Comparison of ENCODE assay signal across 23 cellular contexts in the genomic region with DNA sequence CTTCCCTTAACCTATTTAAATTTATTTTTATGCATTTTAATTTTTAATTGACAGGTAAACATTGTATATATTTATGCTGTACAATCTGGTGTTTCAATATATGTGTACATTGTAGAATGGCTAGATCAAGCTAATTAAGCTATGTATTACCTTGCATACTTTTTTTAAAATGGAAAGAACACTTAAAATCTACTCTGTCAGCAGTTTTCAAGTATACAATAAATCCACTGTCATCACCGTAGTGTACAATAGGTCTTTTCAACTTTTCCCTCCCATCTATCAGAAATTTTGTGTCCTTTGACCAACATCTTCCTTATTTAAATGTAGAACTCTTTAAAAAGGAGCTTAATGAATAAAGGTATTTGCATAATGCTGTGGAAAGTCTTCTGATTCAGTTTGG. TPM values are rescaled to one million over a fixed set of nuclear protein-coding genes. Genes with fewer than 3 reads are reported as not detected.
DNase-seq lines count a peak whose midpoint lies in the region; ATAC-seq, FAIRE-seq and TF ChIP-seq lines count a peak whose summit lies in the region.
"Had no signal": no experiment of that assay in that cellular context is flagged by ENCODE, and none has a peak within 500 bp of the region (broad histone marks: within the 10 kb centered on the region; RNA-seq: fewer than 3 reads in every experiment).

No MANE protein-coding gene starts in this region.

- H3K4ac ChIP-seq in H1 (replicated peaks; ENCODE audit: insufficient read length, low read depth, low read length) (no peak overlapping the region), trophoblast cell (ENCODE audit: low read depth, low read length) (no peak overlapping the region)

- intact Hi-C loops in HepG2 (cut with micrococcal nuclease; ENCODE audit: unreplicated experiment) (no loop called here), right lobe of liver (cut with DNase I) (no loop called here), GM12878 (cut with micrococcal nuclease; ENCODE audit: unreplicated experiment) (no loop called here)

- in situ Hi-C loops in HepG2 (cut with HindIII; ENCODE audit: extremely low pct_ligation_motif_present, low pct_unique_long_range_greater_than_20kb), result no loop called here
- in situ Hi-C loops in GM12878 (cut with MboI), result no loop called here

- H2BK12ac ChIP-seq in H1 (ENCODE audit: low read depth, low read length), result no peak overlapping the region
- no peak overlapping the region for H2BK12ac ChIP-seq in trophoblast cell (ENCODE audit: low read length)

- H2AFZ ChIP-seq in HepG2 (ENCODE audit: low read length) (no peak overlapping the region), GM12878 (ENCODE audit: control insufficient read depth, low read depth, low read length) (no peak overlapping the region), H1 (ENCODE audit: low read length) (no peak overlapping the region), trophoblast cell (ENCODE audit: insufficient read depth, low read length, poor library complexity) (no peak overlapping the region)

- H3K4me2 ChIP-seq in HepG2 (ENCODE audit: low read depth, low read length) (no peak overlapping the region), GM12878 (ENCODE audit: control insufficient read depth, insufficient read depth) (no peak overlapping the region), H1 (ENCODE audit: insufficient read depth in 1 of 2, low read depth in 2 of 2, low read length in 2 of 2) (no peak overlapping the region), trophoblast cell (ENCODE audit: low read length) (no peak overlapping the region)
- H3K4me2 ChIP-seq: BLaER1 had no signal

- H3K27me3 ChIP-seq in HepG2 (ENCODE audit: control insufficient read depth in 1 of 2, insufficient read depth in 2 of 2, low read length in 2 of 2) (no peaks in the 10 kb centered on the region), right lobe of liver (no peaks in the 10 kb centered on the region), GM12878 (replicated peaks in 1 of 2; ENCODE audit: control insufficient read depth in 2 of 2, insufficient read depth in 2 of 2, low read length in 1 of 2) (no peaks in the 10 kb centered on the region), H1 (replicated peaks in 1 of 4; ENCODE audit: control insufficient read depth in 3 of 4, extremely low read depth in 1 of 4, insufficient read depth in 3 of 4, low read length in 3 of 4) (no peaks in the 10 kb centered on the region), trophoblast cell (ENCODE audit: insufficient read depth, low read length) (no peaks in the 10 kb centered on the region)
- H3K27me3 ChIP-seq: BE2C, BLaER1 had no signal

- WGBS in HepG2 (ENCODE audit: low lambda C conversion rate), result 19% methylated on average over 1 of the region's 1 CpG
- 53% methylated on average over 1 of the region's 1 CpG for WGBS in right lobe of liver (ENCODE audit: insufficient coverage, low coverage, low lambda C conversion rate, missing lambda C conversion rate)
- WGBS in GM12878 (ENCODE audit: insufficient coverage, insufficient replicate concordance, low lambda C conversion rate, missing lambda C conversion rate), result 0% methylated on average over 1 of the region's 1 CpG
- WGBS in H1 (ENCODE audit: extremely low coverage in 1 of 2, insufficient coverage in 1 of 2, insufficient read length in 1 of 2, insufficient replicate concordance in 2 of 2, low coverage in 1 of 2, low lambda C conversion rate in 2 of 2, missing lambda C conversion rate in 1 of 2), 2 experiments, result 91% methylated on average over 1 of the region's 1 CpG; no CpG with 5 or more reads in 1 of the 2 experiments
- WGBS in trophoblast cell (ENCODE audit: extremely low coverage, insufficient coverage, insufficient read length), result no CpG with 5 or more reads among the region's 1 CpG

- POLR2A ChIA-PET in HepG2 (lab: Yijun Ruan, JAX), result no interaction called here
- POLR2A ChIA-PET in GM12878 (lab: Charles Lee), result no interaction called here
- POLR2A ChIA-PET in H1 (lab: Charles Lee; ENCODE audit: partially characterized antibody), result no interaction called here

- H3K14ac ChIP-seq in H1 (ENCODE audit: insufficient read length) (no peak overlapping the region), trophoblast cell (ENCODE audit: low read length) (no peak overlapping the region)

- no peak overlapping the region for H4K5ac ChIP-seq in H1 (ENCODE audit: insufficient read length, low read depth, low read length)

- H2BK15ac ChIP-seq in H1 (ENCODE audit: low read length), result no peak overlapping the region

- BruUV-seq in HepG2 (replicated peaks; lab: Mats Ljungman, UMichigan) (no TSS peak), GM12878 (replicated peaks; lab: Mats Ljungman, UMichigan) (no TSS peak)

- H3K56ac ChIP-seq in H1 (replicated peaks; ENCODE audit: insufficient read length, low read depth, low read length), result no peak overlapping the region

- TF ChIP-seq EP300 in HepG2 (IDR thresholded peaks at IDR 0.05; ENCODE audit: low read depth in 2 of 2, low read length in 2 of 2), result no peak
- TF ChIP-seq EP300 in HepG2 (CRISPR knock-in tag; IDR thresholded peaks at IDR 0.05; ENCODE audit: borderline replicate concordance), result no peak
- no peak for TF ChIP-seq EP300 in GM12878 (IDR thresholded peaks at IDR 0.05; ENCODE audit: borderline replicate concordance in 1 of 2, control insufficient read depth in 1 of 2, low read depth in 2 of 2, low read length in 2 of 2)
- no peak for TF ChIP-seq EP300 in H1 (IDR thresholded peaks at IDR 0.05; ENCODE audit: borderline replicate concordance in 1 of 2, low read depth in 2 of 2, low read length in 2 of 2)

- no peak overlapping the region for H4K12ac ChIP-seq in trophoblast cell (ENCODE audit: low read depth, low read length)

- H4K91ac ChIP-seq in H1 (replicated peaks; ENCODE audit: insufficient read length, low read length) (no peak overlapping the region), trophoblast cell (ENCODE audit: low read depth, low read length) (no peak overlapping the region)

- SMC1A ChIA-PET in GM12878 (lab: Charles Lee; ENCODE audit: uncharacterized antibody, unreplicated experiment), result no interaction called here

- H3K79me1 ChIP-seq in H1 (ENCODE audit: low read depth, low read length) (no peaks in the 10 kb centered on the region), trophoblast cell (ENCODE audit: low read length) (no peaks in the 10 kb centered on the region)

- RAD21 ChIA-PET in GM12878 (lab: Charles Lee; ENCODE audit: unreplicated experiment), result no interaction called here

- H3K23ac ChIP-seq in H1 (ENCODE audit: insufficient read length), result no peak overlapping the region
- H3K23ac ChIP-seq in trophoblast cell (ENCODE audit: low read length), result no peak overlapping the region

- H2BK120ac ChIP-seq in H1 (replicated peaks; ENCODE audit: low read depth, low read length), result no peak overlapping the region
- no peak overlapping the region for H2BK120ac ChIP-seq in trophoblast cell (ENCODE audit: insufficient read depth, low read length, poor library complexity)

- ATAC-seq in HepG2 (no peak), right lobe of liver (no peak), GM12878 (no peak)

- FAIRE-seq in HepG2 (lab: Jason Lieb, UNC) (no peak), GM12878 (lab: Jason Lieb, UNC) (peak; percentile 31), H1 (lab: Jason Lieb, UNC) (no peak)
- FAIRE-seq: GM12891 had no signal

- CTCF ChIA-PET in HepG2 (lab: Yijun Ruan, JAX; ENCODE audit: low intra/inter-chr PET ratio, low total read pairs), result no interaction called here
- CTCF ChIA-PET in GM12878 (lab: Yijun Ruan, JAX), result interaction anchor here (1.0 kb wide), 1 partner anchor 19 kb away, joined by 3 read pairs; no protein-coding TSS in a partner anchor
- CTCF ChIA-PET in H1 (lab: Charles Lee; ENCODE audit: partially characterized antibody), result interaction anchor here (1.4 to 3.7 kb wide), 2 partner anchors 11 to 120 kb away, joined by 3 to 17 read pairs; no protein-coding TSS in a partner anchor

- H3K9me3 ChIP-seq in HepG2 (ENCODE audit: low read length) (no peaks in the 10 kb centered on the region), right lobe of liver (no peaks in the 10 kb centered on the region), GM12878 (replicated peaks; ENCODE audit: control insufficient read depth, insufficient read depth, low read length) (no peaks in the 10 kb centered on the region), H1 (ENCODE audit: insufficient read depth in 2 of 2, low read depth in 1 of 2, low read length in 1 of 2) (no peaks in the 10 kb centered on the region), trophoblast cell (ENCODE audit: insufficient read depth, low read depth, low read length) (no peaks in the 10 kb centered on the region)
- H3K9me3 ChIP-seq: BE2C, BLaER1 had no signal

- H3K23me2 ChIP-seq in H1 (ENCODE audit: low read depth, low read length), result no peaks in the 10 kb centered on the region

- H3K36me3 ChIP-seq in HepG2 (replicated peaks in 1 of 2; ENCODE audit: control insufficient read depth in 1 of 2, insufficient read depth in 2 of 2, low read length in 2 of 2) (no peaks in the 10 kb centered on the region), right lobe of liver (no peaks in the 10 kb centered on the region), GM12878 (ENCODE audit: control insufficient read depth in 2 of 2, insufficient read depth in 2 of 2, low read length in 1 of 2) (no peaks in the 10 kb centered on the region), H1 (ENCODE audit: control insufficient read depth in 2 of 4, insufficient read depth in 4 of 4, low read length in 3 of 4) (no peaks in the 10 kb centered on the region), trophoblast cell (ENCODE audit: control insufficient read depth in 1 of 2, insufficient read depth in 2 of 2, low read length in 2 of 2) (no peaks in the 10 kb centered on the region)
- H3K36me3 ChIP-seq: BE2C, BLaER1 had no signal

- H3K9ac ChIP-seq in HepG2 (ENCODE audit: insufficient read depth, low read depth, low read length) (no peak overlapping the region), GM12878 (ENCODE audit: control insufficient read depth, insufficient read depth, low read length) (no peak overlapping the region), H1 (replicated peaks in 1 of 4; ENCODE audit: extremely low read depth in 1 of 4, low read depth in 3 of 4, low read length in 3 of 4) (no peak overlapping the region), trophoblast cell (ENCODE audit: low read length) (no peak overlapping the region)
- H3K9ac ChIP-seq: BLaER1 had no signal

- no peak overlapping the region for H3K27ac ChIP-seq in HepG2 (ENCODE audit: extremely low read length, insufficient read depth, low read length)
- no peak overlapping the region for H3K27ac ChIP-seq in right lobe of liver
- no peak overlapping the region for H3K27ac ChIP-seq in GM12878 (ENCODE audit: control insufficient read depth, insufficient read depth)
- H3K27ac ChIP-seq in H1 (ENCODE audit: low read depth, low read length), result no peak overlapping the region
- H3K27ac ChIP-seq in trophoblast cell (ENCODE audit: low read depth, low read length), result no peak overlapping the region
- H3K27ac ChIP-seq: 22Rv1, BLaER1 had no signal

- no peak overlapping the region for H4K8ac ChIP-seq in H1 (ENCODE audit: extremely low read depth, insufficient read depth, low read length)
- H4K8ac ChIP-seq in trophoblast cell (ENCODE audit: low read depth, low read length), result no peak overlapping the region

- H3K18ac ChIP-seq in H1 (ENCODE audit: extremely low read depth, low read length), result no peak overlapping the region
- no peak overlapping the region for H3K18ac ChIP-seq in trophoblast cell (ENCODE audit: low read length)

- no peaks in the 10 kb centered on the region for H4K20me1 ChIP-seq in HepG2 (ENCODE audit: insufficient read depth, low read length)
- H4K20me1 ChIP-seq in GM12878 (ENCODE audit: control insufficient read depth, insufficient read depth), result no peaks in the 10 kb centered on the region
- no peaks in the 10 kb centered on the region for H4K20me1 ChIP-seq in H1 (replicated peaks in 1 of 2; ENCODE audit: control insufficient read depth in 1 of 2, insufficient read depth in 2 of 2, low read length in 2 of 2)
- H4K20me1 ChIP-seq: BLaER1 had no signal

- H2BK20ac ChIP-seq in H1 (ENCODE audit: low read length), result no peak overlapping the region

- no peaks in the 10 kb centered on the region for H3K79me2 ChIP-seq in HepG2 (ENCODE audit: insufficient read depth, low read length)
- H3K79me2 ChIP-seq in GM12878 (ENCODE audit: control insufficient read depth, insufficient read depth, low read length), result no peaks in the 10 kb centered on the region
- H3K79me2 ChIP-seq in H1 (ENCODE audit: control insufficient read depth in 1 of 2, insufficient read depth in 2 of 2, low read length in 2 of 2), result no peaks in the 10 kb centered on the region
- H3K79me2 ChIP-seq in trophoblast cell (ENCODE audit: control insufficient read depth, insufficient read depth, low read length, poor library complexity), result no peaks in the 10 kb centered on the region

- TF ChIP-seq RAD21 in HepG2 (CRISPR knock-in tag; IDR thresholded peaks at IDR 0.05) (no peak), GM12878 (IDR thresholded peaks at IDR 0.05; ENCODE audit: insufficient read depth, low read depth, low read length) (no peak), H1 (IDR thresholded peaks at IDR 0.05 in 1 of 2, conservative IDR thresholded peaks at IDR 0.05 in 1 of 2; ENCODE audit: low read depth in 2 of 2, low read length in 2 of 2) (no peak)

- no peak overlapping the region for H2AK5ac ChIP-seq in H1 (ENCODE audit: low read depth, low read length)
- H2AK5ac ChIP-seq in trophoblast cell (ENCODE audit: low read length), result no peak overlapping the region

- TF ChIP-seq POLR2A in HepG2 (IDR thresholded peaks at IDR 0.05; ENCODE audit: insufficient read depth in 1 of 2, low read depth in 2 of 2, low read length in 2 of 2), result no peak
- no peak for TF ChIP-seq POLR2A in right lobe of liver (IDR thresholded peaks at IDR 0.05)
- no peak for TF ChIP-seq POLR2A in GM12878 (IDR thresholded peaks at IDR 0.05; ENCODE audit: low read depth, low read length)
- no peak for TF ChIP-seq POLR2A in H1 (IDR thresholded peaks at IDR 0.05; ENCODE audit: control extremely low read depth in 1 of 2, low read depth in 2 of 2, low read length in 2 of 2)

- TF ChIP-seq CTCF in HepG2 (CRISPR knock-in tag; IDR thresholded peaks at IDR 0.05), result no peak
- TF ChIP-seq CTCF in right lobe of liver (IDR thresholded peaks at IDR 0.05), result no peak
- no peak for TF ChIP-seq CTCF in GM12878 (IDR thresholded peaks at IDR 0.05 in 2 of 3, conservative IDR thresholded peaks at IDR 0.05 in 1 of 3; ENCODE audit: control insufficient read depth in 2 of 3, extremely low read depth in 1 of 3, insufficient read depth in 1 of 3, low read depth in 3 of 3, low read length in 3 of 3)
- TF ChIP-seq CTCF in H1 (IDR thresholded peaks at IDR 0.05; ENCODE audit: control extremely low read depth in 1 of 3, insufficient read depth in 1 of 3, low read depth in 1 of 3, low read length in 3 of 3), result no peak

- no peaks in the 10 kb centered on the region for H3K4me1 ChIP-seq in HepG2 (ENCODE audit: insufficient read depth, low read length)
- no peaks in the 10 kb centered on the region for H3K4me1 ChIP-seq in right lobe of liver
- no peaks in the 10 kb centered on the region for H3K4me1 ChIP-seq in GM12878 (ENCODE audit: control insufficient read depth, insufficient read depth, low read length)
- H3K4me1 ChIP-seq in H1 (replicated peaks in 1 of 4; ENCODE audit: control insufficient read depth in 3 of 4, insufficient read depth in 4 of 4, low read length in 3 of 4), result peaks cover 0 to 2% (median 0%) of the 10 kb centered on the region in 4 experiments; a peak in 2 of 7 replicates
- H3K4me1 ChIP-seq in trophoblast cell (ENCODE audit: control insufficient read depth in 1 of 2, insufficient read depth in 2 of 2, low read length in 2 of 2), result no peaks in the 10 kb centered on the region
- H3K4me1 ChIP-seq: BE2C, BLaER1 had no signal

- H3K4me3 ChIP-seq in HepG2 (replicated peaks in 1 of 3; ENCODE audit: insufficient read depth in 1 of 3, low read depth in 2 of 3, low read length in 3 of 3) (no peak overlapping the region), right lobe of liver (no peak overlapping the region), GM12878 (no peak overlapping the region), H1 (ENCODE audit: extremely low read depth in 1 of 4, insufficient read depth in 2 of 4, low read depth in 3 of 4, low read length in 4 of 4) (no peak overlapping the region), trophoblast cell (ENCODE audit: low read depth, low read length) (no peak overlapping the region)
- H3K4me3 ChIP-seq: BLaER1 had no signal

- H2BK5ac ChIP-seq in H1 (ENCODE audit: low read depth, low read length), result no peak overlapping the region
- H2BK5ac ChIP-seq in trophoblast cell (ENCODE audit: low read depth, low read length, poor library complexity), result no peak overlapping the region

- DNase-seq in HepG2 (ENCODE audit: low spot score) (no peak), right lobe of liver (no peak), GM12878 (ENCODE audit: low read depth, low spot score) (no peak), H1 (ENCODE audit: low read depth in 1 of 2, low spot score in 2 of 2) (no peak), trophoblast cell (no peak), occipital lobe (lab: John Stamatoyannopoulos, UW) (no peak)
- DNase-seq: ACHN; BE2C; C1 segment of cervical spinal cord; CD4-positive, alpha-beta memory T cell; CD4-positive, CD25-positive, alpha-beta regulatory T cell; CD8-positive, alpha-beta memory T cell; COR-L47; DMS 273 treated with DMSO at 0.1 percent for 48 hours; DMS153; DMS53; DMS79; DND-41; EL; GDM1 had no signal

RNA-seq across cellular contexts. Expression of gene RPS12, which starts 27.6 kb away (rescaled TPM):
- total RNA-seq in HepG2 (2016; rRNA removed; fragmentation: Illumina TruSeq; extraction: Trizol), result 3,224 and 3,551 TPM in 2 replicates
- total RNA-seq in HepG2 (2016; cell fraction: cytosol; rRNA removed; fragmentation: Illumina TruSeq; extraction: Trizol; ENCODE audit: low read depth), result 10,695 and 12,100 TPM in 2 replicates
- 3,292 and 3,559 TPM in 2 replicates for total RNA-seq in HepG2 (2016; cell fraction: insoluble cytoplasmic fraction; rRNA removed; fragmentation: Illumina TruSeq; extraction: Trizol)
- 12,582 and 12,681 TPM in 2 replicates for total RNA-seq in HepG2 (2016; cell fraction: membrane; rRNA removed; fragmentation: Illumina TruSeq; extraction: Trizol)
- 1,009 and 1,091 TPM in 2 replicates for total RNA-seq in HepG2 (2016; cell fraction: nucleus; rRNA removed; fragmentation: Illumina TruSeq; extraction: Trizol)
- 6,343 and 7,346 TPM in 2 replicates for polyA plus RNA-seq in HepG2 (2011; rRNA removed)
- polyA plus RNA-seq in HepG2 (2011; cell fraction: cytosol; rRNA removed), result 10,754 and 13,161 TPM in 2 replicates
- polyA plus RNA-seq in HepG2 (2011; cell fraction: nucleus; rRNA removed), result 1,380 and 1,587 TPM in 2 replicates
- polyA plus RNA-seq in HepG2 (2012), result 4,280 and 4,651 TPM in 2 replicates
- 13,237 and 13,731 TPM in 2 replicates for polyA plus RNA-seq in HepG2 (2016; cell fraction: cytosol; fragmentation: Illumina TruSeq; extraction: Trizol; ENCODE audit: low read depth)
- 3,395 and 3,576 TPM in 2 replicates for polyA plus RNA-seq in HepG2 (2016; cell fraction: insoluble cytoplasmic fraction; fragmentation: Illumina TruSeq; extraction: Trizol; ENCODE audit: low read depth)
- polyA plus RNA-seq in HepG2 (2016; cell fraction: membrane; fragmentation: Illumina TruSeq; extraction: Trizol; ENCODE audit: low read depth), result 11,484 and 12,144 TPM in 2 replicates
- 1,833 and 2,013 TPM in 2 replicates for polyA plus RNA-seq in HepG2 (2016; cell fraction: nucleus; fragmentation: Illumina TruSeq; extraction: Trizol; ENCODE audit: insufficient read depth, low read depth)
- 2,109 and 3,494 TPM in 2 replicates for polyA minus RNA-seq in HepG2 (2011; rRNA and poly(A)+ RNA removed; ENCODE audit: low replicate concordance)
- 1,100 and 1,176 TPM in 2 replicates for polyA minus RNA-seq in HepG2 (2011; cell fraction: cytosol; rRNA and poly(A)+ RNA removed)
- polyA minus RNA-seq in HepG2 (2011; cell fraction: nucleus; rRNA and poly(A)+ RNA removed), result 507 and 550 TPM in 2 replicates
- 100 to 1,000 TPM; 345 to 448 (median 375) TPM for total RNA-seq in right lobe of liver
- total RNA-seq in GM12878 (2013; cell fraction: nucleolus; rRNA removed), result 143 and 167 TPM in 2 replicates
- total RNA-seq in GM12878 (2014; rRNA removed), result 2,747 and 2,993 TPM in 2 replicates
- total RNA-seq in GM12878 (2014; rRNA removed; fragmentation: Illumina TruSeq; extraction: Trizol), result 2,703 and 2,713 TPM in 2 replicates
- total RNA-seq in GM12878 (2021), result 1,613 and 1,701 TPM in 2 replicates
- 9,977 TPM for polyA plus RNA-seq in GM12878 (2011; ENCODE audit: low read depth)
- 2,437 and 2,746 TPM in 2 replicates for polyA plus RNA-seq in GM12878 (2011; rRNA removed)
- 4,228 and 4,382 TPM in 2 replicates for polyA plus RNA-seq in GM12878 (2011; cell fraction: cytosol; rRNA removed)
- polyA plus RNA-seq in GM12878 (2011; cell fraction: nucleus; rRNA removed), result 858 and 889 TPM in 2 replicates
- 5,102 and 5,170 TPM in 2 replicates for polyA plus RNA-seq in GM12878 (2012)
- polyA plus RNA-seq in GM12878 (2014; fragmentation: Illumina TruSeq; extraction: Trizol), result 1,209 and 1,555 TPM in 2 replicates
- 1,000 to 10,000 TPM; 2,955 to 3,077 TPM for polyA plus RNA-seq in GM12878 (2014; fragmentation: Nextera tagmentation; extraction: Ambion mirVana)
- polyA plus RNA-seq in GM12878 (2014; rRNA removed), result 3,381 and 3,739 TPM in 2 replicates
- 1,000 to 10,000 TPM; 1,013 to 1,054 TPM for polyA plus RNA-seq in GM12878 (2016; fragmentation: Nextera tagmentation; extraction: Ambion mirVana)
- polyA minus RNA-seq in GM12878 (2011; rRNA and poly(A)+ RNA removed), result 2,493 and 2,865 TPM in 2 replicates
- polyA minus RNA-seq in GM12878 (2011; cell fraction: cytosol; rRNA and poly(A)+ RNA removed), result 513 and 522 TPM in 2 replicates
- polyA minus RNA-seq in GM12878 (2011; cell fraction: nucleus; rRNA and poly(A)+ RNA removed), result 216 and 336 TPM in 2 replicates
- total RNA-seq in H1 (2021; fragmentation: NEBNext Ultra II Directional; extraction: Animal tissue kit (Norgen Biotek cat#: 25700)), result 1,733 and 1,771 TPM in 2 replicates
- 7,878 and 9,013 TPM in 2 replicates for polyA plus RNA-seq in H1 (2011; rRNA removed)
- polyA plus RNA-seq in H1 (2011; cell fraction: cytosol; rRNA removed), result 8,410 TPM
- polyA plus RNA-seq in H1 (2011; cell fraction: nucleus; rRNA removed), result 2,768 TPM
- 3,427 to 4,994 TPM (median 4,597 TPM) in 4 replicates for polyA plus RNA-seq in H1 (2012, experiment 1 of 2)
- polyA plus RNA-seq in H1 (2012, experiment 2 of 2), result 3,691 TPM
- polyA plus RNA-seq in H1 (2013, experiment 1 of 2), result 3,007 TPM
- 3,236 TPM for polyA plus RNA-seq in H1 (2013, experiment 2 of 2)
- 2,795 and 3,266 TPM in 2 replicates for polyA minus RNA-seq in H1 (2011; rRNA and poly(A)+ RNA removed)
- polyA minus RNA-seq in H1 (2011; cell fraction: cytosol; rRNA and poly(A)+ RNA removed), result 1,027 TPM
- polyA minus RNA-seq in H1 (2011; cell fraction: nucleus; rRNA and poly(A)+ RNA removed), result 998 TPM
- polyA plus RNA-seq in trophoblast cell (2013), result 1,953 and 2,069 TPM in 2 replicates
- 772 TPM for total RNA-seq in occipital lobe

RNA-seq across cellular contexts. Expression of gene SLC18B1, which starts 43.5 kb away (rescaled TPM):
- total RNA-seq in HepG2 (2016; rRNA removed; fragmentation: Illumina TruSeq; extraction: Trizol) (9.1 and 13.8 TPM in 2 replicates), right lobe of liver (1 to 10 TPM; 2.9 to 6.1 (median 4.2) TPM), GM12878 (2014; rRNA removed) (7.2 and 11.4 TPM in 2 replicates), GM12878 (2014; rRNA removed; fragmentation: Illumina TruSeq; extraction: Trizol) (8.4 and 8.5 TPM in 2 replicates), GM12878 (2021) (7.0 and 7.8 TPM in 2 replicates), occipital lobe (16.4 TPM)
- 2.6 and 3.7 TPM in 2 replicates for total RNA-seq in HepG2 (2016; cell fraction: cytosol; rRNA removed; fragmentation: Illumina TruSeq; extraction: Trizol; ENCODE audit: low read depth)
- total RNA-seq in HepG2 (2016; cell fraction: insoluble cytoplasmic fraction; rRNA removed; fragmentation: Illumina TruSeq; extraction: Trizol), result 9.3 and 14.3 TPM in 2 replicates
- total RNA-seq in HepG2 (2016; cell fraction: membrane; rRNA removed; fragmentation: Illumina TruSeq; extraction: Trizol), result 7.4 and 8.2 TPM in 2 replicates
- 12.6 and 14.0 TPM in 2 replicates for total RNA-seq in HepG2 (2016; cell fraction: nucleus; rRNA removed; fragmentation: Illumina TruSeq; extraction: Trizol)
- polyA plus RNA-seq in HepG2 (2011; rRNA removed) (9.8 and 11.4 TPM in 2 replicates), GM12878 (2011; rRNA removed) (3.6 and 5.3 TPM in 2 replicates), GM12878 (2014; fragmentation: Illumina TruSeq; extraction: Trizol) (9.7 and 13.0 TPM in 2 replicates), GM12878 (2014; fragmentation: Nextera tagmentation; extraction: Ambion mirVana) (1 to 10 TPM; 3.5 to 6.3 TPM), GM12878 (2014; rRNA removed) (5.3 and 6.6 TPM in 2 replicates), GM12878 (2016; fragmentation: Nextera tagmentation; extraction: Ambion mirVana) (10 to 100 TPM in 1 of 2 experiments, 1 to 10 TPM in 1; 8.5 to 11.8 TPM), H1 (2011; rRNA removed) (10.6 and 17.2 TPM in 2 replicates)
- 5.6 and 9.6 TPM in 2 replicates for polyA plus RNA-seq in HepG2 (2011; cell fraction: cytosol; rRNA removed)
- 8.1 and 11.8 TPM in 2 replicates for polyA plus RNA-seq in HepG2 (2011; cell fraction: nucleus; rRNA removed)
- polyA plus RNA-seq in HepG2 (2012), result 10.7 and 13.7 TPM in 2 replicates
- 3.2 TPM in 2 replicates for polyA plus RNA-seq in HepG2 (2016; cell fraction: cytosol; fragmentation: Illumina TruSeq; extraction: Trizol; ENCODE audit: low read depth)
- polyA plus RNA-seq in HepG2 (2016; cell fraction: insoluble cytoplasmic fraction; fragmentation: Illumina TruSeq; extraction: Trizol; ENCODE audit: low read depth), result 7.9 and 10.1 TPM in 2 replicates
- 6.7 and 6.9 TPM in 2 replicates for polyA plus RNA-seq in HepG2 (2016; cell fraction: membrane; fragmentation: Illumina TruSeq; extraction: Trizol; ENCODE audit: low read depth)
- polyA plus RNA-seq in HepG2 (2016; cell fraction: nucleus; fragmentation: Illumina TruSeq; extraction: Trizol; ENCODE audit: insufficient read depth, low read depth), result 22.4 and 23.0 TPM in 2 replicates
- 10.6 and 11.6 TPM in 2 replicates for polyA minus RNA-seq in HepG2 (2011; rRNA and poly(A)+ RNA removed; ENCODE audit: low replicate concordance)
- polyA minus RNA-seq in HepG2 (2011; cell fraction: cytosol; rRNA and poly(A)+ RNA removed), result 6.4 and 7.6 TPM in 2 replicates
- polyA minus RNA-seq in HepG2 (2011; cell fraction: nucleus; rRNA and poly(A)+ RNA removed), result 8.4 and 10.2 TPM in 2 replicates
- total RNA-seq in GM12878 (2013; cell fraction: nucleolus; rRNA removed), result 7.1 and 7.3 TPM in 2 replicates
- 3.5 TPM for polyA plus RNA-seq in GM12878 (2011; ENCODE audit: low read depth)
- polyA plus RNA-seq in GM12878 (2011; cell fraction: cytosol; rRNA removed), result 1.4 and 1.7 TPM in 2 replicates
- polyA plus RNA-seq in GM12878 (2011; cell fraction: nucleus; rRNA removed), result 2.3 and 3.1 TPM in 2 replicates
- polyA plus RNA-seq in GM12878 (2012), result 4.6 and 5.4 TPM in 2 replicates
- polyA minus RNA-seq in GM12878 (2011; rRNA and poly(A)+ RNA removed), result 2.8 and 3.3 TPM in 2 replicates
- polyA minus RNA-seq in GM12878 (2011; cell fraction: cytosol; rRNA and poly(A)+ RNA removed), result 0.52 and 0.67 TPM in 2 replicates
- polyA minus RNA-seq in GM12878 (2011; cell fraction: nucleus; rRNA and poly(A)+ RNA removed), result 0.67 and 0.73 TPM in 2 replicates
- 22.0 and 23.4 TPM in 2 replicates for total RNA-seq in H1 (2021; fragmentation: NEBNext Ultra II Directional; extraction: Animal tissue kit (Norgen Biotek cat#: 25700))
- 19.0 TPM for polyA plus RNA-seq in H1 (2011; cell fraction: cytosol; rRNA removed)
- polyA plus RNA-seq in H1 (2011; cell fraction: nucleus; rRNA removed), result 4.7 TPM
- 13.8 to 21.4 TPM (median 16.7 TPM) in 4 replicates for polyA plus RNA-seq in H1 (2012, experiment 1 of 2)
- polyA plus RNA-seq in H1 (2012, experiment 2 of 2), result 4.8 TPM
- polyA plus RNA-seq in H1 (2013, experiment 1 of 2), result 32.1 TPM
- 35.8 TPM for polyA plus RNA-seq in H1 (2013, experiment 2 of 2)
- 17.0 and 20.5 TPM in 2 replicates for polyA minus RNA-seq in H1 (2011; rRNA and poly(A)+ RNA removed)
- 4.8 TPM for polyA minus RNA-seq in H1 (2011; cell fraction: cytosol; rRNA and poly(A)+ RNA removed)
- polyA minus RNA-seq in H1 (2011; cell fraction: nucleus; rRNA and poly(A)+ RNA removed), result 6.9 TPM
- polyA plus RNA-seq in trophoblast cell (2013), result 10.2 and 10.4 TPM in 2 replicates
